In the genomic region with DNA sequence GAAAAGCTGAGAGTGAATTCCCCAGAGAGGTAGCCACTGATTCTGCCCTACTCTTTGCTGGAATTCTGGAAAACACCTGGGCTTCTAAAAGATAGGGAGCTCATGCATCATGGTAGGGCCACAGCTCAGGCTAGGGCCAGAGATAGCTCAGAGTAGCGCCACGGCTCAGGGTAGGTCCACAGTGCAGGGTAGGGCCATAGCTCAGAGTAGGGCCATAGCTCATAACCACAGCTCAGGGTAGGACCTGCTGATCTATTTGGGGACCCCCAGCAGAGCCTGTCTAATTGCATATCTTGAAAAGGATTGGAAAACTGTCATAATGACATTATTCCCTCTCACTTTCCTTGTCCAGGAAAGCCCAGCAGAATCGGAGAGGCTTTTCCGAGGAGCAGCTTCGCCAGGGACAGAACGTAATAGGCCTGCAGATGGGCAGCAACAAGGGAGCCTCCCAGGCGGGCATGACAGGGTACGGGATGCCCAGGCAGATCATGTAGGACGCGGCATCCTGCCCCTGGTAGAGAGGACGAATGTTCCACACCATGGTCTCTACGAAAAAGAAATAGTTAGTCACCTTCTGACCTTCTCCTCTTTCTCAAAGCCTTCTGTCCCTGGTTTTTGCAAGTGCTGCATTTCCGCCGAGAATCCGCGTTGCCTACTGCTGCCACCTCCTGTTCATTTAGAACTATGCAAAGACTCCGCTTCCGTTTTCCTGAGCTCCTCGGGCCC, we compare ENCODE assay signal across 8 cellular contexts. TPM values are rescaled to one million over a fixed set of nuclear protein-coding genes. Genes with fewer than 3 reads are reported as not detected.
DNase-seq lines count a peak whose midpoint lies in the region; ATAC-seq, FAIRE-seq and TF ChIP-seq lines count a peak whose summit lies in the region.

No MANE protein-coding gene starts in this region.

- H3K4me2 ChIP-seq in BLaER1 treated with 17β-estradiol and CSF1 and Interleukin-3, amounts not matched to agents 10 nM and 100 nM: peak overlapping the region in 9 of 11 experiments; percentile 5 to 59 (median 17); a peak in 10 of 22 replicates
- H3K4me2 ChIP-seq in hepatocyte: no peak overlapping the region
- H3K4me2 ChIP-seq in skeletal muscle satellite cell (ENCODE audit: low read length): peak overlapping the region; percentile 57

- no peak overlapping the region for H3K9ac ChIP-seq in BLaER1 treated with 17β-estradiol and CSF1 and Interleukin-3, amounts not matched to agents 10 nM and 100 nM
- H3K9ac ChIP-seq in skeletal muscle satellite cell (ENCODE audit: low read depth, low read length): no peak overlapping the region

- H3K79me2 ChIP-seq in hepatocyte: no peaks in the 10 kb centered on the region

- no peaks in the 10 kb centered on the region for H3K36me3 ChIP-seq in BLaER1 treated with 17β-estradiol and CSF1 and Interleukin-3, amounts not matched to agents 10 nM and 100 nM
- H3K36me3 ChIP-seq in hepatocyte (replicated peaks; ENCODE audit: insufficient read depth, low read depth): no peaks in the 10 kb centered on the region
- H3K36me3 ChIP-seq in skeletal muscle satellite cell (ENCODE audit: insufficient read depth, low read length): no peaks in the 10 kb centered on the region

- in situ Hi-C loops in astrocyte of the spinal cord (cut with HindIII; ENCODE audit: low sequenced_read_pairs): no loop called here

- no peaks in the 10 kb centered on the region for H4K20me1 ChIP-seq in BLaER1 treated with 17β-estradiol and CSF1 and Interleukin-3, amounts not matched to agents 10 nM and 100 nM
- no peaks in the 10 kb centered on the region for H4K20me1 ChIP-seq in hepatocyte (ENCODE audit: insufficient read depth, poor library complexity, severe bottlenecking)

- peak; percentile 81 for TF ChIP-seq CTCF in astrocyte of the spinal cord (IDR thresholded peaks at IDR 0.05; ENCODE audit: low read depth, low read length)
- peak; percentile 88 for TF ChIP-seq CTCF in hepatocyte (IDR thresholded peaks at IDR 0.05; ENCODE audit: poor library complexity)

- 47% methylated on average over 19 of the region's 19 CpGs for WGBS in hepatocyte (ENCODE audit: low lambda C conversion rate, missing lambda C conversion rate)

- peak; percentile 80 for FAIRE-seq in GM19239 (lab: Jason Lieb, UNC)

- DNase-seq in GM19239 (ENCODE audit: insufficient read length, low spot score) (peak; percentile 40), T-helper 9 cell (peak; percentile 25), astrocyte of the spinal cord (ENCODE audit: low read depth, low spot score) (peak; percentile 76), hepatocyte (ENCODE audit: low spot score) (peak; percentile 83), RKO (ENCODE audit: low spot score) (no peak)

- peaks cover 0 to 3% (median 0%) of the 10 kb centered on the region in 11 experiments; a peak in 4 of 22 replicates for H3K9me3 ChIP-seq in BLaER1 treated with 17β-estradiol and CSF1 and Interleukin-3, amounts not matched to agents 10 nM and 100 nM (replicated peaks in 1 of 11)
- H3K9me3 ChIP-seq in hepatocyte (ENCODE audit: low read depth) (no peaks in the 10 kb centered on the region), skeletal muscle satellite cell (replicated peaks; ENCODE audit: low read length) (no peaks in the 10 kb centered on the region)

- no peak overlapping the region for H3K4me3 ChIP-seq in BLaER1 treated with 17β-estradiol and CSF1 and Interleukin-3, amounts not matched to agents 10 nM and 100 nM
- H3K4me3 ChIP-seq in astrocyte of the spinal cord (ENCODE audit: low read depth, low read length) (no peak overlapping the region), hepatocyte (no peak overlapping the region), skeletal muscle satellite cell (ENCODE audit: low read length) (no peak overlapping the region)

- H3K4me1 ChIP-seq in BLaER1 treated with 17β-estradiol and CSF1 and Interleukin-3, amounts not matched to agents 10 nM and 100 nM: peaks cover 0 to 35% (median 32%) of the 10 kb centered on the region in 10 experiments; a peak in 16 of 20 replicates
- H3K4me1 ChIP-seq in hepatocyte (ENCODE audit: insufficient read depth) (peaks cover 4% of the 10 kb centered on the region), skeletal muscle satellite cell (ENCODE audit: control insufficient read depth, insufficient read depth, low read length) (no peaks in the 10 kb centered on the region)

- no peaks in the 10 kb centered on the region for H3K9me2 ChIP-seq in hepatocyte (replicated peaks; ENCODE audit: insufficient read depth)

- ATAC-seq in HG03457 (IDR thresholded peaks at IDR 0.05; ENCODE audit: unreplicated experiment): peak; percentile 77

- no peak overlapping the region for H3K27ac ChIP-seq in BLaER1 treated with 17β-estradiol and CSF1 and Interleukin-3, amounts not matched to agents 10 nM and 100 nM
- no peak overlapping the region for H3K27ac ChIP-seq in hepatocyte

- H3K27me3 ChIP-seq in BLaER1 treated with 17β-estradiol and CSF1 and Interleukin-3, amounts not matched to agents 10 nM and 100 nM: no peaks in the 10 kb centered on the region
- H3K27me3 ChIP-seq in hepatocyte (no peaks in the 10 kb centered on the region), skeletal muscle satellite cell (ENCODE audit: control insufficient read depth, insufficient read depth, low read length) (no peaks in the 10 kb centered on the region)

- no peak overlapping the region for H2AFZ ChIP-seq in hepatocyte

RNA-seq across cellular contexts. Expression of a gene that starts 14.5 kb away (rescaled TPM):
- total RNA-seq in hepatocyte: 1.9 and 2.1 TPM in 2 replicates
- 0.51 and 1.9 TPM in 2 replicates for polyA plus RNA-seq in hepatocyte
- 0.51 TPM in 1 of 2 replicates, not detected in the other for total RNA-seq in skeletal muscle satellite cell (2012; rRNA removed)

RNA-seq across cellular contexts. Expression of a gene that starts 21.3 kb away (rescaled TPM):
- total RNA-seq in hepatocyte: 0.24 TPM in 1 of 2 replicates, not detected in the other
- polyA plus RNA-seq in hepatocyte: 0.06 TPM in 1 of 2 replicates, not detected in the other
- total RNA-seq in skeletal muscle satellite cell (2012; rRNA removed): not detected in 2 replicates

RNA-seq across cellular contexts. Expression of a gene that starts 34.4 kb away (rescaled TPM):
- 34.2 and 36.2 TPM in 2 replicates for total RNA-seq in hepatocyte
- polyA plus RNA-seq in hepatocyte: 18.0 and 25.6 TPM in 2 replicates
- 24.7 and 28.9 TPM in 2 replicates for total RNA-seq in skeletal muscle satellite cell (2012; rRNA removed)
